Comparison of ENCODE assay signal across 9 cellular contexts in genomic region chr5:130109152-130109551, GRCh38.
DNase-seq lines count a peak whose midpoint lies in the region; ATAC-seq and TF ChIP-seq lines count a peak whose summit lies in the region.
"Had no signal": no experiment of that assay in that cellular context is flagged by ENCODE, and none has a peak within 500 bp of the region (broad histone marks: within the 10 kb centered on the region; RNA-seq: fewer than 3 reads in every experiment).

No MANE protein-coding gene starts in this region.

- no peak overlapping the region for H3K4me3 ChIP-seq in WERI-Rb-1 (ENCODE audit: low read depth, low read length)

- H3K9me3 ChIP-seq in WERI-Rb-1 (ENCODE audit: severe bottlenecking), result no peaks in the 10 kb centered on the region

- DNase-seq in EH (ENCODE audit: low read depth) (peak; percentile 42), HuH-7 (ENCODE audit: low spot score) (peak; percentile 17), WERI-Rb-1 (no peak), kidney glomerular epithelial cell (lab: John Stamatoyannopoulos, UW) (peak; percentile 35)
- DNase-seq in activated T-cell treated with anti-CD3 and anti-CD28 coated beads, Interleukin-2, amount 50 U/mL, for 1 hour, result no peak
- DNase-seq in activated CD4-positive, alpha-beta T cell treated with anti-CD3 and anti-CD28 coated beads for 4 hours, result no peak
- DNase-seq: activated B cell treated with CpG ODN at 0.5 μM for 24 hours had no signal

- ATAC-seq in GM21367 (IDR thresholded peaks at IDR 0.05; ENCODE audit: unreplicated experiment) (peak; percentile 40), HG02571 (IDR thresholded peaks at IDR 0.05; ENCODE audit: unreplicated experiment) (no peak)

- no peaks in the 10 kb centered on the region for H3K36me3 ChIP-seq in WERI-Rb-1

- H3K27me3 ChIP-seq in WERI-Rb-1 (ENCODE audit: insufficient read depth, low read depth, severe bottlenecking), result no peaks in the 10 kb centered on the region

- H3K27ac ChIP-seq in WERI-Rb-1, result no peak overlapping the region

- peak; percentile 29; the same call in 1 of the 2 replicates for TF ChIP-seq CTCF in WERI-Rb-1 (IDR thresholded peaks at IDR 0.05; ENCODE audit: low read depth, low read length)

Comparison
In these comparisons a context has a peak if more than half of its experiments do, and no peak if none do; other contexts are left out.
1. DNase-seq: peak in EH (single experiment), HuH-7 (single experiment) and kidney glomerular epithelial cell (single experiment); none in WERI-Rb-1 (single experiment), activated T-cell treated with anti-CD3 and anti-CD28 coated beads, Interleukin-2, amount 50 U/mL, for 1 hour (single experiment) and activated CD4-positive, alpha-beta T cell treated with anti-CD3 and anti-CD28 coated beads for 4 hours (0 of 2).